29 cellular contexts compared by ENCODE assay signal in genomic region chr5:39459091-39459490, GRCh38. TPM values are rescaled to one million over a fixed set of nuclear protein-coding genes. Genes with fewer than 3 reads are reported as not detected.
DNase-seq lines count a peak whose midpoint lies in the region; ATAC-seq, FAIRE-seq and TF ChIP-seq lines count a peak whose summit lies in the region.
"Had no signal": no experiment of that assay in that cellular context is flagged by ENCODE, and none has a peak within 500 bp of the region (broad histone marks: within the 10 kb centered on the region; RNA-seq: fewer than 3 reads in every experiment).

No MANE protein-coding gene starts in this region.

- H3K36me3 ChIP-seq in astrocyte (ENCODE audit: insufficient read depth, low read length), result no peaks in the 10 kb centered on the region
- H3K36me3 ChIP-seq: gastroesophageal sphincter, lower lobe of right lung, prostate gland, tibial artery had no signal

- no peak for ATAC-seq in HG02642 (IDR thresholded peaks at IDR 0.05; ENCODE audit: poor library complexity, unreplicated experiment)
- ATAC-seq: activated CD8-positive, alpha-beta T cell treated with anti-CD3 and anti-CD28 coated beads, Interleukin-2, amount 10 ng/mL, durations not matched to agents 7 days and 5 days; gastroesophageal sphincter; K562; lower lobe of right lung; natural killer cell; sciatic nerve had no signal

- no peak overlapping the region for H3K9ac ChIP-seq in astrocyte (ENCODE audit: low read length)

- no peaks in the 10 kb centered on the region for H3K36me3 Mint-ChIP-seq in astrocyte (ENCODE audit: low read depth, unreplicated experiment)
- H3K36me3 Mint-ChIP-seq: activated naive CD4-positive, alpha-beta T cell treated with anti-CD3 and anti-CD28 coated beads, Interleukin-2, amount 50 U/mL, for 24 hours had no signal

- no peaks in the 10 kb centered on the region for H3K4me1 ChIP-seq in astrocyte (ENCODE audit: insufficient read depth, low read length)
- H3K4me1 ChIP-seq: gastroesophageal sphincter, prostate gland, tibial artery had no signal

- CTCF ChIA-PET in AG04450 (lab: Charles Lee), result interaction anchor here (1.0 kb wide), 1 partner anchor 89 kb away, joined by 3 read pairs; no protein-coding TSS in a partner anchor

- no peak overlapping the region for H3K4me2 ChIP-seq in astrocyte (ENCODE audit: low read length)

- H3K4me3 ChIP-seq in AG04450 (ENCODE audit: low read depth, low read length) (no peak overlapping the region), astrocyte (ENCODE audit: insufficient read depth, low read depth, low read length) (no peak overlapping the region), fibroblast of pulmonary artery (replicated peaks; ENCODE audit: low read depth, low read length) (no peak overlapping the region)
- H3K4me3 ChIP-seq: gastroesophageal sphincter, K562, lower lobe of right lung, prostate gland, tibial artery had no signal

- H3K9me3 ChIP-seq in AG04450 (ENCODE audit: control insufficient read depth, insufficient read depth, low read length) (no peaks in the 10 kb centered on the region), astrocyte (ENCODE audit: insufficient read depth, low read depth, low read length) (no peaks in the 10 kb centered on the region)
- H3K9me3 ChIP-seq: gastroesophageal sphincter, lower lobe of right lung, prostate gland, tibial artery had no signal

- no peak for FAIRE-seq in astrocyte (lab: Jason Lieb, UNC)
- FAIRE-seq: K562 had no signal

- H3K9me3 Mint-ChIP-seq in astrocyte (ENCODE audit: unreplicated experiment), result no peaks in the 10 kb centered on the region
- H3K9me3 Mint-ChIP-seq: activated naive CD4-positive, alpha-beta T cell treated with anti-CD3 and anti-CD28 coated beads, Interleukin-2, amount 50 U/mL, for 24 hours; activated T-helper 2 cell treated with anti-CD3 and anti-CD28 coated beads, Interferon-gamma antibody, Interleukin-2, Interleukin-4, amounts not matched to agents 10 μg/mL and 5 μg/mL and 100 μg/mL, durations not matched to agents 14 hours and 24 hours and 36 hours; natural killer cell; T-helper 2 cell treated with Interferon-gamma antibody and Interleukin-4, amounts not matched to agents 5 μg/mL and 100 μg/mL, for 36 hours had no signal

- TF ChIP-seq CTCF in AG04450 (IDR thresholded peaks at IDR 0.05; ENCODE audit: low read depth, low read length) (no peak), astrocyte (IDR thresholded peaks at IDR 0.05; ENCODE audit: insufficient read depth, low read depth, low read length) (no peak), fibroblast of pulmonary artery (IDR thresholded peaks at IDR 0.05; ENCODE audit: low read length, missing control alignments) (no peak)

- no peak overlapping the region for H3K27ac Mint-ChIP-seq in astrocyte (ENCODE audit: unreplicated experiment)
- H3K27ac Mint-ChIP-seq: activated CD8-positive, alpha-beta T cell treated with anti-CD3 and anti-CD28 coated beads, Interleukin-2, amount 10 ng/mL, durations not matched to agents 7 days and 5 days; activated T-helper 2 cell treated with anti-CD3 and anti-CD28 coated beads, Interferon-gamma antibody, Interleukin-2, Interleukin-4, amounts not matched to agents 10 μg/mL and 5 μg/mL and 100 μg/mL, durations not matched to agents 14 hours and 24 hours and 36 hours; T-helper 2 cell treated with Interferon-gamma antibody and Interleukin-4, amounts not matched to agents 5 μg/mL and 100 μg/mL, for 36 hours had no signal

- POLR2A ChIA-PET in AG04450 (lab: Yijun Ruan, JAX), result interaction anchor here (0.6 to 3.7 kb wide), 2 partner anchors 34 to 55 kb away, joined by 3 to 17 read pairs; partner anchors contain the start of gene DAB2

- peaks cover 12% of the 10 kb centered on the region for H3K4me1 Mint-ChIP-seq in astrocyte (ENCODE audit: low read depth, unreplicated experiment)
- H3K4me1 Mint-ChIP-seq: activated naive CD4-positive, alpha-beta T cell treated with anti-CD3 and anti-CD28 coated beads, Interleukin-2, amount 50 U/mL, for 24 hours had no signal

- H4K20me1 ChIP-seq in astrocyte (ENCODE audit: insufficient read depth, low read length), result no peaks in the 10 kb centered on the region

- DNase-seq in AG04450 (ENCODE audit: low read depth, low spot score) (peak; percentile 54), EL (peak; percentile 53), astrocyte (ENCODE audit: low read depth) (peak; percentile 46), fibroblast of pulmonary artery (ENCODE audit: low read depth) (peak; percentile 91), AML-193 (lab: John Stamatoyannopoulos, UW) (no peak), SKM-1 (lab: John Stamatoyannopoulos, UW; ENCODE audit: unreplicated experiment) (no peak), NCI-H2029 treated with DMSO at 0.1 percent for 48 hours (lab: John Stamatoyannopoulos, UW) (no peak)
- DNase-seq: activated CD8-positive, alpha-beta T cell treated with anti-CD3 and anti-CD28 coated beads, Interleukin-2, amount 10 ng/mL, durations not matched to agents 7 days and 5 days; amygdala; DMS79; effector memory CD4-positive, alpha-beta T cell; hippocampal formation; lower lobe of right lung; natural killer cell; NCI-H1105; NCI-H187; NCI-H2171 treated with DMSO at 0.1 percent for 48 hours; NCI-H524; nucleus accumbens; stimulated activated CD4-positive, alpha-beta T cell treated with anti-CD3 and anti-CD28 coated beads, Interleukin-4, amount 100 ng/mL, for 1 hour; tibial artery had no signal

- no peaks in the 10 kb centered on the region for H3K79me2 ChIP-seq in astrocyte (ENCODE audit: insufficient read depth, low read length)

- H3K4me3 Mint-ChIP-seq in astrocyte (ENCODE audit: unreplicated experiment), result no peak overlapping the region
- H3K4me3 Mint-ChIP-seq: activated CD8-positive, alpha-beta T cell treated with anti-CD3 and anti-CD28 coated beads, Interleukin-2, amount 10 ng/mL, durations not matched to agents 7 days and 5 days; activated naive CD4-positive, alpha-beta T cell treated with anti-CD3 and anti-CD28 coated beads, Interleukin-2, amount 50 U/mL, for 24 hours; natural killer cell; T-helper 2 cell treated with Interferon-gamma antibody and Interleukin-4, amounts not matched to agents 5 μg/mL and 100 μg/mL, for 36 hours had no signal

- no peak overlapping the region for H2AFZ ChIP-seq in astrocyte (ENCODE audit: low read depth, low read length)

- no peaks in the 10 kb centered on the region for H3K27me3 ChIP-seq in AG04450 (ENCODE audit: control insufficient read depth, insufficient read depth, low read length)
- H3K27me3 ChIP-seq in astrocyte (ENCODE audit: insufficient read depth, low read length), result no peaks in the 10 kb centered on the region
- H3K27me3 ChIP-seq: gastroesophageal sphincter, tibial artery had no signal

- H3K27ac ChIP-seq in AG04450 (ENCODE audit: low read depth, low read length), result peak overlapping the region; percentile 25
- H3K27ac ChIP-seq in astrocyte (ENCODE audit: low read depth, low read length), result no peak overlapping the region
- H3K27ac ChIP-seq: lower lobe of right lung, prostate gland, tibial artery had no signal

- H3K27me3 Mint-ChIP-seq in astrocyte (ENCODE audit: low read depth, unreplicated experiment), result no peaks in the 10 kb centered on the region

RNA-seq across cellular contexts. Expression of gene DAB2, which starts 34.3 kb away (rescaled TPM):
- polyA plus RNA-seq in AG04450 (2011; rRNA removed), result 177 and 206 TPM in 2 replicates
- 211 and 260 TPM in 2 replicates for polyA minus RNA-seq in AG04450 (2011; rRNA and poly(A)+ RNA removed)
- 76.8 and 84.5 TPM in 2 replicates for total RNA-seq in astrocyte
- total RNA-seq: activated CD8-positive, alpha-beta T cell treated with anti-CD3 and anti-CD28 coated beads, Interleukin-2, amount 10 ng/mL, durations not matched to agents 7 days and 5 days; activated T-helper 2 cell treated with anti-CD3 and anti-CD28 coated beads, Interferon-gamma antibody, Interleukin-2, Interleukin-4, amounts not matched to agents 10 μg/mL and 5 μg/mL and 100 μg/mL, durations not matched to agents 14 hours and 24 hours and 36 hours had no signal

Comparison
In these comparisons a context has a peak if more than half of its experiments do, and no peak if none do; other contexts are left out.
1. DNase-seq: peak in AG04450 (single experiment), EL (single experiment), astrocyte (single experiment) and fibroblast of pulmonary artery (single experiment); none in AML-193 (0 of 2), SKM-1 (single experiment) and NCI-H2029 treated with DMSO at 0.1 percent for 48 hours (single experiment).